In genomic region chr1:201648066-201648910, GRCh38 we compare ENCODE assay signal across 9 cellular contexts.
DNase-seq lines count a peak whose midpoint lies in the region; ATAC-seq lines count a peak whose summit lies in the region.
"Had no signal": no experiment of that assay in that cellular context is flagged by ENCODE, and none has a peak within 500 bp of the region (broad histone marks: within the 10 kb centered on the region; RNA-seq: fewer than 3 reads in every experiment).

No MANE protein-coding gene starts in this region.

- CTCF ChIA-PET in activated CD4-positive, alpha-beta T cell treated with anti-CD3 and anti-CD28 coated beads, Interleukin-2, amount 10 ng/mL, durations not matched to agents 7 days and 5 days (lab: Charles Lee): no interaction called here

- H3K36me3 Mint-ChIP-seq in activated CD4-positive, alpha-beta T cell treated with anti-CD3 and anti-CD28 coated beads, Interleukin-2, amount 10 ng/mL, durations not matched to agents 7 days and 5 days (ENCODE audit: low read depth): no peaks in the 10 kb centered on the region

- peak; percentile 5 to 23 for DNase-seq in activated CD4-positive, alpha-beta T cell treated with anti-CD3 and anti-CD28 coated beads, Interleukin-2, amount 50 U/mL, for 48 hours
- no peak for DNase-seq in activated CD4-positive, alpha-beta T cell treated with anti-CD3 and anti-CD28 coated beads, Interleukin-2, amount 10 ng/mL, durations not matched to agents 7 days and 5 days
- DNase-seq in NCI-H69 (lab: John Stamatoyannopoulos, UW): peak; percentile 94
- DNase-seq in mesenchymal stem cell: peak; percentile 86
- DNase-seq in ureter (ENCODE audit: low spot score): peak; percentile 54

- peaks cover 36% of the 10 kb centered on the region for H3K4me1 ChIP-seq in ectodermal cell (ENCODE audit: control insufficient read depth, insufficient read depth, low read length)
- peaks cover 25% of the 10 kb centered on the region for H3K4me1 ChIP-seq in mesenchymal stem cell (ENCODE audit: control insufficient read depth, insufficient read depth, low read depth, low read length)

- no peaks in the 10 kb centered on the region for H3K9me3 Mint-ChIP-seq in activated CD4-positive, alpha-beta T cell treated with anti-CD3 and anti-CD28 coated beads, Interleukin-2, amount 10 ng/mL, durations not matched to agents 7 days and 5 days
- H3K9me3 Mint-ChIP-seq: stimulated activated naive CD8-positive, alpha-beta T cell treated with anti-CD3 and anti-CD28 coated beads, Interleukin-15, Interleukin-2, amounts not matched to agents 100 ng/mL and 50 ng/mL, for 24 hours had no signal

- H3K4me3 ChIP-seq in ectodermal cell (ENCODE audit: insufficient read depth, low read depth, low read length) (peak overlapping the region; percentile 50), mesenchymal stem cell (ENCODE audit: insufficient read depth in 1 of 2, low read depth in 1 of 2, low read length in 2 of 2) (peak overlapping the region; percentile 70 to 96)

- no peak overlapping the region for H3K4me3 Mint-ChIP-seq in activated CD4-positive, alpha-beta T cell treated with anti-CD3 and anti-CD28 coated beads, Interleukin-2, amount 10 ng/mL, durations not matched to agents 7 days and 5 days
- H3K4me3 Mint-ChIP-seq: stimulated activated naive CD8-positive, alpha-beta T cell treated with anti-CD3 and anti-CD28 coated beads, Interleukin-15, Interleukin-2, amounts not matched to agents 100 ng/mL and 50 ng/mL, for 24 hours had no signal

- peak overlapping the region; percentile 93 for H3K9ac ChIP-seq in mesenchymal stem cell (ENCODE audit: low read length)

- peak overlapping the region; percentile 92 to 99 for H3K18ac ChIP-seq in mesenchymal stem cell (ENCODE audit: low read depth in 1 of 2, low read length in 2 of 2)

- POLR2A ChIA-PET in activated CD4-positive, alpha-beta T cell treated with anti-CD3 and anti-CD28 coated beads, Interleukin-2, amount 10 ng/mL, durations not matched to agents 7 days and 5 days (lab: Charles Lee): no interaction called here

- no peaks in the 10 kb centered on the region for H3K9me3 ChIP-seq in ectodermal cell (ENCODE audit: control insufficient read depth, low read length)
- no peaks in the 10 kb centered on the region for H3K9me3 ChIP-seq in mesenchymal stem cell (ENCODE audit: control insufficient read depth, low read length)

- ATAC-seq in GM21367 (IDR thresholded peaks at IDR 0.05; ENCODE audit: unreplicated experiment) (no peak), HG03159 (IDR thresholded peaks at IDR 0.05; ENCODE audit: unreplicated experiment) (no peak)

- H3K27ac ChIP-seq in ectodermal cell (ENCODE audit: insufficient read depth, low read depth, low read length, poor library complexity, severe bottlenecking) (peak overlapping the region; percentile 16), mesenchymal stem cell (ENCODE audit: low read length, poor library complexity, severe bottlenecking) (no peak overlapping the region)

- peak overlapping the region in 1 of 2 experiments; percentile 68 for H3K14ac ChIP-seq in mesenchymal stem cell (ENCODE audit: low read length in 2 of 2)

- H3K4ac ChIP-seq in mesenchymal stem cell (ENCODE audit: low read depth in 1 of 2, low read length in 2 of 2): peak overlapping the region; percentile 77 to 97

- H2BK15ac ChIP-seq in mesenchymal stem cell (ENCODE audit: low read depth, poor library complexity, severe bottlenecking): peak overlapping the region; percentile 98

- H3K27ac Mint-ChIP-seq in activated CD4-positive, alpha-beta T cell treated with anti-CD3 and anti-CD28 coated beads, Interleukin-2, amount 10 ng/mL, durations not matched to agents 7 days and 5 days: no peak overlapping the region
- H3K27ac Mint-ChIP-seq: stimulated activated naive CD8-positive, alpha-beta T cell treated with anti-CD3 and anti-CD28 coated beads, Interleukin-15, Interleukin-2, amounts not matched to agents 100 ng/mL and 50 ng/mL, for 24 hours had no signal

- H4K8ac ChIP-seq in mesenchymal stem cell (ENCODE audit: low read length): peak overlapping the region; percentile 80

- H2AFZ ChIP-seq in mesenchymal stem cell (ENCODE audit: low read depth, low read length): peak overlapping the region; percentile 23

- peak overlapping the region; percentile 95 for H3K4me2 ChIP-seq in mesenchymal stem cell (ENCODE audit: low read length, poor library complexity, severe bottlenecking)

- H3K79me1 ChIP-seq in mesenchymal stem cell (replicated peaks; ENCODE audit: low read length, poor library complexity, severe bottlenecking): peaks cover 23% of the 10 kb centered on the region

- H3K27me3 Mint-ChIP-seq in activated CD4-positive, alpha-beta T cell treated with anti-CD3 and anti-CD28 coated beads, Interleukin-2, amount 10 ng/mL, durations not matched to agents 7 days and 5 days: peaks cover 37% of the 10 kb centered on the region

- peaks cover 1% of the 10 kb centered on the region for H3K4me1 Mint-ChIP-seq in activated CD4-positive, alpha-beta T cell treated with anti-CD3 and anti-CD28 coated beads, Interleukin-2, amount 10 ng/mL, durations not matched to agents 7 days and 5 days

- H3K23ac ChIP-seq in mesenchymal stem cell (ENCODE audit: low read length in 2 of 2): peak overlapping the region; percentile 11 to 73

- WGBS in ectodermal cell, 2 experiments: 0% methylated on average over 80 to 81 of the region's 82 CpGs
- 1% methylated on average over 62 of the region's 82 CpGs for WGBS in mesenchymal stem cell

- H3K27me3 ChIP-seq in ectodermal cell (ENCODE audit: control insufficient read depth, insufficient read depth, low read length, poor library complexity, severe bottlenecking) (peaks cover 54% of the 10 kb centered on the region), mesenchymal stem cell (ENCODE audit: control insufficient read depth in 1 of 2, insufficient read depth in 1 of 2, low read length in 2 of 2) (no peaks in the 10 kb centered on the region)

- H3K36me3 ChIP-seq in ectodermal cell (ENCODE audit: control insufficient read depth, insufficient read depth, low read length) (no peaks in the 10 kb centered on the region), mesenchymal stem cell (ENCODE audit: control insufficient read depth in 1 of 2, insufficient read depth in 2 of 2, low read depth in 1 of 2, low read length in 2 of 2) (peaks cover 0 to 21% of the 10 kb centered on the region in 2 experiments)

- H2BK12ac ChIP-seq in mesenchymal stem cell (ENCODE audit: low read length in 2 of 2): peak overlapping the region; percentile 72 to 93

- H2BK120ac ChIP-seq in mesenchymal stem cell (ENCODE audit: low read depth, low read length): peak overlapping the region; percentile 88

- H4K91ac ChIP-seq in mesenchymal stem cell (ENCODE audit: low read length): peak overlapping the region; percentile 95

- no peak overlapping the region for H2AK5ac ChIP-seq in mesenchymal stem cell (ENCODE audit: low read length, severe bottlenecking)

- no peak overlapping the region for H2BK5ac ChIP-seq in mesenchymal stem cell (ENCODE audit: low read depth, low read length, poor library complexity, severe bottlenecking)
